17 cellular contexts compared by ENCODE assay signal in the genomic region with DNA sequence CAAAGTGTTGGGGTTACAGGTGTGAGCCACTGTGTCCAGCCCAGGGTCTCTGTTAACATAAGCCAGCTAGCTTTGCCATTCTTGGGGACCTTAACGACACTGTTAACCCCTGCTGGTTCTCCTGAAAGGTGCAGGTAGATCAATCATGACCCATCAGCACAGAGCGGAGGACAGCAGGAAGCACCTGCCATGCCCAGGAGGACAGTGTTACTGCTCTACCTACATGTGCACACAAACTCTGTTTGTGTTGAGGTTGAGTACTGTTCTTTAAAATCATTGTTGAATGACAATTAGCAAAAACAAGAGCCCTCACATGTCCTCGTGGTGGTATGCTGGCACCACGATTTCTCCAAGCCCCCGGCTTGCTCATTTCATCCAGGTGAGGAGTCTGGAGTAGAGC.
DNase-seq lines count a peak whose midpoint lies in the region; ATAC-seq and TF ChIP-seq lines count a peak whose summit lies in the region.
"Had no signal": no experiment of that assay in that cellular context is flagged by ENCODE, and none has a peak within 500 bp of the region (broad histone marks: within the 10 kb centered on the region; RNA-seq: fewer than 3 reads in every experiment).

No MANE protein-coding gene starts in this region.

- H3K4me2 ChIP-seq in DND-41 (ENCODE audit: insufficient read depth, low read length): no peak overlapping the region
- H3K4me2 ChIP-seq in Karpas-422 (ENCODE audit: low read depth, low read length, poor library complexity, severe bottlenecking): peak overlapping the region; percentile 74

- peaks cover 18% of the 10 kb centered on the region for H3K36me3 Mint-ChIP-seq in T-helper 2 cell treated with Interferon-gamma antibody and Interleukin-4, amounts not matched to agents 5 μg/mL and 100 μg/mL, for 36 hours (ENCODE audit: low read depth)
- no peaks in the 10 kb centered on the region for H3K36me3 Mint-ChIP-seq in osteocyte (ENCODE audit: unreplicated experiment)

- peaks cover 79% of the 10 kb centered on the region for H3K79me2 ChIP-seq in DND-41 (ENCODE audit: insufficient read depth, low read length)
- no peaks in the 10 kb centered on the region for H3K79me2 ChIP-seq in Karpas-422 (ENCODE audit: low read length)

- H3K9me3 ChIP-seq in DND-41 (ENCODE audit: insufficient read depth, low read length, severe bottlenecking): no peaks in the 10 kb centered on the region
- H3K9me3 ChIP-seq in Karpas-422 (ENCODE audit: low read length): no peaks in the 10 kb centered on the region
- H3K9me3 ChIP-seq: SJCRH30 had no signal

- H3K4me3 ChIP-seq in DND-41 (ENCODE audit: low read depth in 1 of 2, low read length in 2 of 2) (no peak overlapping the region), Karpas-422 (ENCODE audit: low read length) (peak overlapping the region; percentile 54)
- H3K4me3 ChIP-seq: GM12878, SJCRH30 had no signal

- H4K20me1 ChIP-seq in DND-41 (ENCODE audit: insufficient read depth, low read length): no peaks in the 10 kb centered on the region; the same call in 1 of the 2 replicates
- H4K20me1 ChIP-seq in Karpas-422 (ENCODE audit: insufficient read depth, low read depth, low read length): no peaks in the 10 kb centered on the region

- ATAC-seq in DND-41 (ENCODE audit: insufficient read depth, low read depth): no peak
- no peak for ATAC-seq in HG03520 (IDR thresholded peaks at IDR 0.05; ENCODE audit: unreplicated experiment)
- no peak for ATAC-seq in HG02759 (IDR thresholded peaks at IDR 0.05; ENCODE audit: unreplicated experiment)
- ATAC-seq: CD8-positive, alpha-beta T cell; GM12878; HepG2 had no signal

- H3K4me3 Mint-ChIP-seq in T-helper 2 cell treated with Interferon-gamma antibody and Interleukin-4, amounts not matched to agents 5 μg/mL and 100 μg/mL, for 36 hours: no peak overlapping the region
- H3K4me3 Mint-ChIP-seq in osteocyte (ENCODE audit: unreplicated experiment): no peak overlapping the region
- H3K4me3 Mint-ChIP-seq: CD8-positive, alpha-beta T cell had no signal

- peaks cover 12% of the 10 kb centered on the region for H3K36me3 ChIP-seq in DND-41 (ENCODE audit: insufficient read depth, low read length)
- no peaks in the 10 kb centered on the region for H3K36me3 ChIP-seq in Karpas-422 (ENCODE audit: insufficient read depth, low read length)
- H3K36me3 ChIP-seq: SJCRH30 had no signal

- H3K4me1 Mint-ChIP-seq in T-helper 2 cell treated with Interferon-gamma antibody and Interleukin-4, amounts not matched to agents 5 μg/mL and 100 μg/mL, for 36 hours (ENCODE audit: low read depth): peaks cover 30% of the 10 kb centered on the region
- H3K4me1 Mint-ChIP-seq in osteocyte (ENCODE audit: unreplicated experiment): no peaks in the 10 kb centered on the region

- no peaks in the 10 kb centered on the region for H3K27me3 ChIP-seq in DND-41 (ENCODE audit: insufficient read depth, low read length, poor library complexity)
- no peaks in the 10 kb centered on the region for H3K27me3 ChIP-seq in Karpas-422 (ENCODE audit: low read length)
- H3K27me3 ChIP-seq: SJCRH30 had no signal

- H3K9me3 Mint-ChIP-seq in T-helper 2 cell treated with Interferon-gamma antibody and Interleukin-4, amounts not matched to agents 5 μg/mL and 100 μg/mL, for 36 hours: peaks cover 12% of the 10 kb centered on the region
- H3K9me3 Mint-ChIP-seq in osteocyte (ENCODE audit: unreplicated experiment): no peaks in the 10 kb centered on the region
- H3K9me3 Mint-ChIP-seq: CD8-positive, alpha-beta T cell had no signal

- H3K9ac ChIP-seq in DND-41 (ENCODE audit: low read depth, low read length) (no peak overlapping the region), Karpas-422 (ENCODE audit: low read length) (peak overlapping the region; percentile 58)

- no peak overlapping the region for H3K27ac Mint-ChIP-seq in T-helper 2 cell treated with Interferon-gamma antibody and Interleukin-4, amounts not matched to agents 5 μg/mL and 100 μg/mL, for 36 hours
- H3K27ac Mint-ChIP-seq in osteocyte (ENCODE audit: unreplicated experiment): no peak overlapping the region
- H3K27ac Mint-ChIP-seq: CD8-positive, alpha-beta T cell had no signal

- no peak for TF ChIP-seq CTCF in DND-41 (IDR thresholded peaks at IDR 0.05; ENCODE audit: borderline replicate concordance, extremely low read depth, low read length, poor library complexity, severe bottlenecking)
- no peak for TF ChIP-seq CTCF in osteocyte (IDR thresholded peaks at IDR 0.05)
- no peak for TF ChIP-seq CTCF in GM10266 (IDR thresholded peaks at IDR 0.05; ENCODE audit: control insufficient read depth, insufficient read depth, low read depth, missing control alignments)

- H3K27ac ChIP-seq in DND-41 (ENCODE audit: low read length): peak overlapping the region; percentile 42
- H3K27ac ChIP-seq in Karpas-422 (ENCODE audit: low read length): peak overlapping the region; percentile 99
- H3K27ac ChIP-seq: SJCRH30 had no signal

- no peak overlapping the region for H2AFZ ChIP-seq in DND-41 (ENCODE audit: low read depth, low read length)
- H2AFZ ChIP-seq in Karpas-422 (ENCODE audit: low read length): no peak overlapping the region; the same call in 1 of the 2 replicates

- no peaks in the 10 kb centered on the region for H3K9me2 ChIP-seq in Karpas-422 (replicated peaks; ENCODE audit: insufficient read depth, low read length)

- DNase-seq in T-helper 2 cell treated with Interferon-gamma antibody and Interleukin-4, amounts not matched to agents 5 μg/mL and 100 μg/mL, for 36 hours (ENCODE audit: low spot score): peak; percentile 3
- DNase-seq in T-helper 2 cell (no peak), DND-41 (no peak), Karpas-422 (peak; percentile 57), osteocyte (ENCODE audit: extremely low spot score, unreplicated experiment) (peak; percentile 60), GM10266 (ENCODE audit: extremely low spot score) (no peak)
- DNase-seq: DMS79, KBM-7, NCI-H1092, NCI-H1436 treated with DMSO at 0.1 percent for 48 hours, NCI-H2081, SJCRH30 had no signal

- H3K4me1 ChIP-seq in DND-41 (ENCODE audit: insufficient read depth, low read length) (peaks cover 69% of the 10 kb centered on the region), Karpas-422 (ENCODE audit: low read length) (peaks cover 69% of the 10 kb centered on the region)
- H3K4me1 ChIP-seq: SJCRH30 had no signal

- no peaks in the 10 kb centered on the region for H3K27me3 Mint-ChIP-seq in T-helper 2 cell treated with Interferon-gamma antibody and Interleukin-4, amounts not matched to agents 5 μg/mL and 100 μg/mL, for 36 hours (ENCODE audit: low read depth)
- peaks cover 2% of the 10 kb centered on the region for H3K27me3 Mint-ChIP-seq in osteocyte (ENCODE audit: unreplicated experiment)

Comparison
In these comparisons a context has a peak if more than half of its experiments do, and no peak if none do; other contexts are left out.
1. DNase-seq: peak in T-helper 2 cell treated with Interferon-gamma antibody and Interleukin-4, amounts not matched to agents 5 μg/mL and 100 μg/mL, for 36 hours (single experiment), Karpas-422 (single experiment) and osteocyte (single experiment); none in T-helper 2 cell (0 of 5), DND-41 (single experiment) and GM10266 (single experiment).